10 cellular contexts compared by ENCODE assay signal in genomic region chr11:113369411-113369810, GRCh38. TPM values are rescaled to one million over a fixed set of nuclear protein-coding genes. Genes with fewer than 3 reads are reported as not detected.
"Had no signal": no experiment of that assay in that cellular context is flagged by ENCODE, and none has a peak within 500 bp of the region (broad histone marks: within the 10 kb centered on the region; RNA-seq: fewer than 3 reads in every experiment).

No MANE protein-coding gene starts in this region.

- H3K36me3 ChIP-seq: HAP-1 had no signal

- H3K4me3 ChIP-seq: GM23248, GM23338, HAP-1 had no signal

- H3K9me3 Mint-ChIP-seq: GM23338, H9, HFFc6 had no signal

- H3K4me2 ChIP-seq: GM23338 had no signal

- H3K4me3 Mint-ChIP-seq: GM23338, H9, HFFc6 had no signal

- H3K27ac Mint-ChIP-seq: GM23338, H9, HFFc6 had no signal

- ATAC-seq: GM23338, HCT116 had no signal

- H3K9ac ChIP-seq: GM23248 had no signal

- H3K27ac ChIP-seq: GM23248 had no signal

- H2AFZ ChIP-seq: GM23248, GM23338 had no signal

- H3K4me1 ChIP-seq: HAP-1 had no signal

- H3K9me3 ChIP-seq: HAP-1 had no signal

- DNase-seq: GM23248, GOT3, H7, H9, HCEC 1CT, HFFc6 had no signal

RNA-seq across cellular contexts. Expression of gene ANKK1, which starts 18.2 kb away (rescaled TPM):
- total RNA-seq: GM23248, H1, H7, HFFc6 had no signal
- polyA plus RNA-seq: GM23248 had no signal
